ENCODE assay signal across 10 cellular contexts in the genomic region with DNA sequence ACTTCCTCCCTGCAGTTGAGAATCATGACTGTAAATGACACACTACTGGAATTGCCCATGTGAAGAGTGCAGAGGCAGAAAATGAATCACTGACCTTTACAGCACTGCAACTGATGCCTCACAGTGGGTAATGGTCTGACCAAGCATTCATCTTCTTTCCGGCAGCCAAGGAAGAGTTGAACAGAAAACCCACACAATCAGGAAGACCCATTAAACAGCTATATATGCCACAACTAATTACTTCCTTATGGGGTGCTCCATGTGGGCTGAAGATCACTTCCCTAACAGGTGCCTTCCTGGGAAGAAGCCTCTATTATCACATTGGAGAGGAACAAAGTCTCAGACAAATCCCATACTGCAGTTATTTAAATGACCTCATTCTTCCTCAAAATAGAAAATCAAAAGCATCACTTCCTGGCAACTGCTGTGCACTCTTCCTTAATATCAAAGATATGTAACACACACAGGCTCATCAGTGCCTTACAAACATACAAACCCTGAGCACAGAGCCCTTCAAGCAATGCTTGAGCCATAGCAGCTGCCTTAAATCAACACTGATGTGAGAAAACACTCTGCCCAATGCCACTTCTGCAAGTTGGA. TPM values are rescaled to one million over a fixed set of nuclear protein-coding genes. Genes with fewer than 3 reads are reported as not detected.
A peak's percentile ranks its signal among the peaks of the same experiment; 100 is the strongest.
DNase-seq lines count a peak whose midpoint lies in the region; ATAC-seq and TF ChIP-seq lines count a peak whose summit lies in the region.
"Had no signal": no experiment of that assay in that cellular context is flagged by ENCODE, and none has a peak within 500 bp of the region (broad histone marks: within the 10 kb centered on the region; RNA-seq: fewer than 3 reads in every experiment).

No MANE protein-coding gene starts in this region.

- peaks cover 5 to 27% of the 10 kb centered on the region in 2 experiments; a peak in 2 of 4 replicates for H3K4me1 ChIP-seq in SK-N-SH (ENCODE audit: control insufficient read depth in 1 of 2, insufficient read depth in 2 of 2, low read depth in 1 of 2, low read length in 1 of 2)
- no peaks in the 10 kb centered on the region for H3K4me1 ChIP-seq in sigmoid colon
- peaks cover 13% of the 10 kb centered on the region for H3K4me1 ChIP-seq in body of pancreas
- H3K4me1 ChIP-seq: parathyroid adenoma had no signal

- ATAC-seq in activated CD4-positive, alpha-beta T cell treated with anti-CD3 and anti-CD28 coated beads for 36 hours, result peak; percentile 96
- peak; percentile 77 for ATAC-seq in HG02884 (IDR thresholded peaks at IDR 0.05; ENCODE audit: unreplicated experiment)
- no peak for ATAC-seq in body of pancreas

- H3K27ac ChIP-seq in SK-N-SH (ENCODE audit: low read depth in 2 of 2, low read length in 1 of 2) (peak overlapping the region in 1 of 2 experiments; percentile 64; a peak in 2 of 4 replicates), sigmoid colon (no peak overlapping the region), body of pancreas (peak overlapping the region in 1 of 4 donors; percentile 35)
- H3K27ac ChIP-seq: C4-2B, parathyroid adenoma had no signal

- H3K4me3 Mint-ChIP-seq in activated CD4-positive, alpha-beta T cell treated with anti-CD3 and anti-CD28 coated beads for 36 hours, result peak overlapping the region; percentile 67

- H3K4me2 ChIP-seq in SK-N-SH, result peak overlapping the region; percentile 12; the same call in 1 of the 2 replicates

- H3K27me3 Mint-ChIP-seq in activated CD4-positive, alpha-beta T cell treated with anti-CD3 and anti-CD28 coated beads for 36 hours, result peaks cover 2% of the 10 kb centered on the region

- H3K27ac Mint-ChIP-seq in activated CD4-positive, alpha-beta T cell treated with anti-CD3 and anti-CD28 coated beads for 36 hours, result peak overlapping the region; percentile 95

- POLR2A ChIA-PET in activated CD4-positive, alpha-beta T cell treated with anti-CD3 and anti-CD28 coated beads for 36 hours (lab: Charles Lee), result interaction anchor here (0.6 to 1.0 kb wide), 2 partner anchors 14 to 176 kb away, joined by 3 to 8 read pairs; no protein-coding TSS in a partner anchor
- POLR2A ChIA-PET in SK-N-SH (lab: Yijun Ruan, JAX), result no interaction called here

- 50% methylated on average over 1 of the region's 1 CpG for WGBS in SK-N-SH (ENCODE audit: low lambda C conversion rate)
- 66 to 86% methylated on average over 1 of the region's 1 CpG for WGBS in sigmoid colon, 2 donors
- WGBS in body of pancreas, 2 donors, result 60 to 100% methylated on average over 1 of the region's 1 CpG

- H3K9me3 Mint-ChIP-seq in activated CD4-positive, alpha-beta T cell treated with anti-CD3 and anti-CD28 coated beads for 36 hours (ENCODE audit: low read depth), result peaks cover 7% of the 10 kb centered on the region

- H4K20me1 ChIP-seq in SK-N-SH (ENCODE audit: insufficient read depth), result no peaks in the 10 kb centered on the region

- TF ChIP-seq POLR2A in sigmoid colon (IDR thresholded peaks at IDR 0.05) (no peak), body of pancreas (IDR thresholded peaks at IDR 0.05) (peak in 1 of 3 donors; percentile 11)

- no peak for TF ChIP-seq RAD21 in SK-N-SH (IDR thresholded peaks at IDR 0.05; ENCODE audit: low read length)

- no peaks in the 10 kb centered on the region for H3K79me2 ChIP-seq in SK-N-SH (ENCODE audit: insufficient read depth)
- H3K79me2 ChIP-seq: parathyroid adenoma had no signal

- H3K27me3 ChIP-seq in SK-N-SH (ENCODE audit: insufficient read depth), result no peaks in the 10 kb centered on the region
- H3K27me3 ChIP-seq in sigmoid colon, result no peaks in the 10 kb centered on the region
- no peaks in the 10 kb centered on the region for H3K27me3 ChIP-seq in body of pancreas

- peak; percentile 69 for DNase-seq in activated CD4-positive, alpha-beta T cell treated with anti-CD3 and anti-CD28 coated beads for 36 hours
- no peak for DNase-seq in activated CD4-positive, alpha-beta T cell treated with anti-CD3 and anti-CD28 coated beads for 1 hour
- no peak for DNase-seq in SK-N-SH
- DNase-seq in hepatic stellate cell (ENCODE audit: low spot score), result peak; percentile 42
- no peak for DNase-seq in NCI-H2107 treated with DMSO at 0.1 percent for 48 hours (lab: John Stamatoyannopoulos, UW; ENCODE audit: unreplicated experiment)
- no peak for DNase-seq in sigmoid colon
- DNase-seq in body of pancreas, result no peak

- TF ChIP-seq CTCF in SK-N-SH (IDR thresholded peaks at IDR 0.05), result no peak
- no peak for TF ChIP-seq CTCF in sigmoid colon (IDR thresholded peaks at IDR 0.05)
- no peak for TF ChIP-seq CTCF in body of pancreas (IDR thresholded peaks at IDR 0.05)

- H3K9me3 ChIP-seq in SK-N-SH (no peaks in the 10 kb centered on the region), sigmoid colon (peaks cover 0 to 2% (median 0%) of the 10 kb centered on the region in 4 donors), body of pancreas (no peaks in the 10 kb centered on the region)

- no peaks in the 10 kb centered on the region for H3K9me2 ChIP-seq in SK-N-SH

- peaks cover 11% of the 10 kb centered on the region for H3K36me3 Mint-ChIP-seq in activated CD4-positive, alpha-beta T cell treated with anti-CD3 and anti-CD28 coated beads for 36 hours (ENCODE audit: low read depth)

- intact Hi-C loops in activated CD4-positive, alpha-beta T cell treated with anti-CD3 and anti-CD28 coated beads for 36 hours (cut with DNase I, micrococcal nuclease), result loop anchor here (1.0 to 5.0 kb wide), 5 partner anchors 13 to 160 kb away; a partner anchor contains a TSS
- intact Hi-C loops in sigmoid colon (cut with DNase I), result no loop called here
- intact Hi-C loops in body of pancreas (cut with DNase I), result no loop called here

- TF ChIP-seq EP300 in SK-N-SH (IDR thresholded peaks at IDR 0.05; ENCODE audit: borderline replicate concordance in 1 of 2, low read depth in 1 of 2, low read length in 1 of 2) (peak in 1 of 2 experiments; percentile 21; a peak in 1 of 4 replicates), sigmoid colon (IDR thresholded peaks at IDR 0.05) (no peak)

- peak overlapping the region; percentile 36; the same call in 1 of the 2 replicates for H2AFZ ChIP-seq in SK-N-SH (ENCODE audit: low read depth)
- H2AFZ ChIP-seq: parathyroid adenoma had no signal

- H3K4me1 Mint-ChIP-seq in activated CD4-positive, alpha-beta T cell treated with anti-CD3 and anti-CD28 coated beads for 36 hours, result peaks cover 45% of the 10 kb centered on the region

- peaks cover 9% of the 10 kb centered on the region for H3F3A ChIP-seq in SK-N-SH (replicated peaks; ENCODE audit: insufficient read depth)

- CTCF ChIA-PET in activated CD4-positive, alpha-beta T cell treated with anti-CD3 and anti-CD28 coated beads for 36 hours (lab: Charles Lee), result interaction anchor here (1.0 to 2.6 kb wide), 3 partner anchors 14 to 182 kb away, joined by 4 to 8 read pairs (median 4); no protein-coding TSS in a partner anchor
- CTCF ChIA-PET in SK-N-SH (lab: Yijun Ruan, JAX), result no interaction called here

- H3K9ac ChIP-seq in SK-N-SH, result peak overlapping the region; percentile 27; the same call in 1 of the 2 replicates
- H3K9ac ChIP-seq: parathyroid adenoma had no signal

- no peak overlapping the region for H3K4me3 ChIP-seq in SK-N-SH (ENCODE audit: low read depth in 2 of 2, low read length in 1 of 2)
- H3K4me3 ChIP-seq in sigmoid colon, result no peak overlapping the region
- H3K4me3 ChIP-seq in body of pancreas, result no peak overlapping the region

- H3K36me3 ChIP-seq in SK-N-SH (replicated peaks in 1 of 2; ENCODE audit: control insufficient read depth in 1 of 2, insufficient read depth in 2 of 2, low read length in 1 of 2) (no peaks in the 10 kb centered on the region), sigmoid colon (no peaks in the 10 kb centered on the region), body of pancreas (replicated peaks in 1 of 2; ENCODE audit: insufficient read depth in 1 of 2, low read depth in 2 of 2) (no peaks in the 10 kb centered on the region)

TF ChIP-seq in SK-N-SH, 30 proteins besides CTCF, POLR2A, EP300 and RAD21:
- TF ChIP-seq, protein P1, sequence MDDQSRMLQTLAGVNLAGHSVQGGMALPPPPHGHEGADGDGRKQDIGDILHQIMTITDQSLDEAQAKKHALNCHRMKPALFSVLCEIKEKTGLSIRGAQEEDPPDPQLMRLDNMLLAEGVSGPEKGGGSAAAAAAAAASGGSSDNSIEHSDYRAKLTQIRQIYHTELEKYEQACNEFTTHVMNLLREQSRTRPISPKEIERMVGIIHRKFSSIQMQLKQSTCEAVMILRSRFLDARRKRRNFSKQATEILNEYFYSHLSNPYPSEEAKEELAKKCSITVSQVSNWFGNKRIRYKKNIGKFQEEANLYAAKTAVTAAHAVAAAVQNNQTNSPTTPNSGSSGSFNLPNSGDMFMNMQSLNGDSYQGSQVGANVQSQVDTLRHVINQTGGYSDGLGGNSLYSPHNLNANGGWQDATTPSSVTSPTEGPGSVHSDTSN (IDR thresholded peaks at IDR 0.05), result peak; percentile 50; the same call in 1 of the 2 replicates
- TF ChIP-seq FOSL2 (IDR thresholded peaks at IDR 0.05; ENCODE audit: borderline replicate concordance, low read depth) (peak; percentile 31; the same call in 1 of the 2 replicates), JUND (IDR thresholded peaks at IDR 0.05) (peak; percentile 14; the same call in 1 of the 2 replicates), MEF2A (IDR thresholded peaks at IDR 0.05; ENCODE audit: borderline replicate concordance, low read depth) (peak; percentile 34; the same call in 1 of the 2 replicates)
- TF ChIP-seq, protein P2, sequence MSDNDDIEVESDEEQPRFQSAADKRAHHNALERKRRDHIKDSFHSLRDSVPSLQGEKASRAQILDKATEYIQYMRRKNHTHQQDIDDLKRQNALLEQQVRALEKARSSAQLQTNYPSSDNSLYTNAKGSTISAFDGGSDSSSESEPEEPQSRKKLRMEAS (IDR thresholded peaks at IDR 0.05; ENCODE audit: low read depth), result no peak

RNA-seq across cellular contexts. Expression of a gene that starts 45.8 kb away (rescaled TPM):
- 1 to 10 TPM; 1.0 to 1.1 TPM for total RNA-seq in activated CD4-positive, alpha-beta T cell treated with anti-CD3 and anti-CD28 coated beads for 36 hours
- polyA plus RNA-seq in SK-N-SH (2012; rRNA removed), result 0.07 and 0.10 TPM in 2 replicates
- 0.07 and 0.12 TPM in 2 replicates for polyA plus RNA-seq in SK-N-SH (2012; cell fraction: cytosol; rRNA removed)
- polyA plus RNA-seq in SK-N-SH (2012; cell fraction: nucleus; rRNA removed), result 0.18 and 0.24 TPM in 2 replicates
- total RNA-seq in sigmoid colon, result 1 to 10 TPM; 1.4 to 2.9 (median 2.2) TPM
- polyA plus RNA-seq in sigmoid colon, result 10 to 100 TPM in 1 of 3 donors, 1 to 10 TPM in 2; 7.6 to 26.9 (median 9.0) TPM
- 1 to 10 TPM; 2.1 to 2.3 TPM for total RNA-seq in body of pancreas

Comparison
In these comparisons a context has a peak if more than half of its experiments do, and no peak if none do; other contexts are left out.
1. DNase-seq: peak in activated CD4-positive, alpha-beta T cell treated with anti-CD3 and anti-CD28 coated beads for 36 hours (single experiment) and hepatic stellate cell (single experiment); none in activated CD4-positive, alpha-beta T cell treated with anti-CD3 and anti-CD28 coated beads for 1 hour (single experiment), SK-N-SH (single experiment), NCI-H2107 treated with DMSO at 0.1 percent for 48 hours (single experiment), sigmoid colon (single experiment) and body of pancreas (0 of 4).
2. intact Hi-C loops: an anchor here in activated CD4-positive, alpha-beta T cell treated with anti-CD3 and anti-CD28 coated beads for 36 hours (1.0 to 5.0 kb wide); none called in sigmoid colon and body of pancreas.